Comparison of ENCODE assay signal across 8 cellular contexts in genomic region chr19:36054119-36054732, GRCh38. TPM values are rescaled to one million over a fixed set of nuclear protein-coding genes. Genes with fewer than 3 reads are reported as not detected.
A peak's percentile ranks its signal among the peaks of the same experiment; 100 is the strongest.
DNase-seq lines count a peak whose midpoint lies in the region; ATAC-seq and TF ChIP-seq lines count a peak whose summit lies in the region.

TSS of gene THAP8 (minus strand) at chr19:36054285. CDS start at chr19:36054217, 68 bp downstream.

- H3K4me1 ChIP-seq in right cardiac atrium (ENCODE audit: control insufficient read depth, insufficient read depth, low read length): no peaks in the 10 kb centered on the region
- peaks cover 25% of the 10 kb centered on the region for H3K4me1 ChIP-seq in vagina

- H3K4me1 Mint-ChIP-seq in T-helper 17 cell: peaks cover 25% of the 10 kb centered on the region

- peak within 1 kb of the TSS; percentile 80 for H3K27ac ChIP-seq in right cardiac atrium (ENCODE audit: low read length)
- peak within 1 kb of the TSS; percentile 94 for H3K27ac ChIP-seq in vagina

- WGBS in right cardiac atrium: under 1% methylated on average over 56 of the region's 56 CpGs

- ATAC-seq in HG02885 (IDR thresholded peaks at IDR 0.05; ENCODE audit: poor library complexity, unreplicated experiment) (peak; percentile 84), T-helper 17 cell (peak; percentile 87), right cardiac atrium (peak; percentile 98)

- H3K4me3 ChIP-seq in right cardiac atrium (ENCODE audit: low read length) (peak within 1 kb of the TSS; percentile 53), vagina (peak within 1 kb of the TSS; percentile 54 to 63)

- no peaks in the 10 kb centered on the region for H3K36me3 ChIP-seq in vagina

- peaks cover 2% of the 10 kb centered on the region for H3K36me3 Mint-ChIP-seq in T-helper 17 cell (ENCODE audit: low read depth)

- H3K27me3 ChIP-seq in right cardiac atrium (ENCODE audit: control insufficient read depth, insufficient read depth) (no peaks in the 10 kb centered on the region), vagina (no peaks in the 10 kb centered on the region)

- H3K27me3 Mint-ChIP-seq in T-helper 17 cell: no peaks in the 10 kb centered on the region

- intact Hi-C loops in right cardiac atrium (cut with DNase I) (no loop called here), vagina (cut with DNase I) (loop anchor here (5.0 to 10.0 kb wide), 2 partner anchors 57 to 61 kb away; partner anchors contain the start of genes OVOL3, POLR2I, SDHAF1 and TBCB)

- DNase-seq in NCI-H1694 (lab: John Stamatoyannopoulos, UW): peak; percentile 99
- DNase-seq in T-helper 17 cell: peak; percentile 99
- peak; percentile 95 to 100 (median 99) for DNase-seq in anterior cingulate cortex (lab: John Stamatoyannopoulos, UW)
- DNase-seq in right cardiac atrium: peak; percentile 100
- DNase-seq in pulmonary artery endothelial cell (ENCODE audit: low read depth, low spot score): peak; percentile 98
- peak; percentile 99 to 100 for DNase-seq in vagina (ENCODE audit: extremely low spot score in 2 of 2)

- peak; percentile 58 for TF ChIP-seq POLR2A in GM15510 (IDR thresholded peaks at IDR 0.05; ENCODE audit: borderline replicate concordance, extremely low read depth, insufficient read length)
- peak in 1 of 2 donors; percentile 69 for TF ChIP-seq POLR2A in vagina (IDR thresholded peaks at IDR 0.05)

- H3K4me3 Mint-ChIP-seq in T-helper 17 cell: peak within 1 kb of the TSS; percentile 96

- H3K9me3 ChIP-seq in T-helper 17 cell (ENCODE audit: control insufficient read depth, low read length, poor library complexity, severe bottlenecking) (no peaks in the 10 kb centered on the region), right cardiac atrium (ENCODE audit: control insufficient read depth, low read length) (no peaks in the 10 kb centered on the region), vagina (no peaks in the 10 kb centered on the region)

- peak in 1 of 3 experiments; percentile 45 for TF ChIP-seq CTCF in vagina (IDR thresholded peaks at IDR 0.05)

- peak within 1 kb of the TSS; percentile 90 for H3K27ac Mint-ChIP-seq in T-helper 17 cell

RNA-seq across cellular contexts. Expression of gene THAP8, which starts in this region (rescaled TPM):
- 1 to 10 TPM in 1 of 2 donors, under 1 TPM in 1; 0.60 to 1.8 TPM for total RNA-seq in T-helper 17 cell
- 1 to 10 TPM; 1.6 to 4.5 (median 3.9) TPM for total RNA-seq in right cardiac atrium
- polyA plus RNA-seq in right cardiac atrium: 6.6 TPM
- total RNA-seq in pulmonary artery endothelial cell: 0.92 and 1.0 TPM in 2 replicates
- total RNA-seq in vagina: 12.0 TPM

Comparison
In these comparisons a context has a peak if more than half of its experiments do, and no peak if none do; other contexts are left out.
1. Peak in every context shown above with its lines: DNase-seq, ATAC-seq, H3K4me3 ChIP-seq and H3K27ac ChIP-seq.